Comparison of ENCODE assay signal across 1 cellular context in genomic region chr2:226045090-226045489, GRCh38.
A peak's percentile ranks its signal among the peaks of the same experiment; 100 is the strongest.
TF ChIP-seq lines count a peak whose summit lies in the region.

No MANE protein-coding gene starts in this region.

TF ChIP-seq in HCT116, 20 proteins besides CTCF, POLR2A, EP300 and RAD21:
- TF ChIP-seq MAX (IDR thresholded peaks at IDR 0.05) (peak; percentile 66), ZFX (IDR thresholded peaks at IDR 0.05) (no peak), SP1 (IDR thresholded peaks at IDR 0.05; ENCODE audit: low read depth) (no peak), CBX3 (IDR thresholded peaks at IDR 0.05; ENCODE audit: low read depth) (peak; percentile 32; the same call in 1 of the 2 replicates)
